15 cellular contexts compared by ENCODE assay signal in the genomic region with DNA sequence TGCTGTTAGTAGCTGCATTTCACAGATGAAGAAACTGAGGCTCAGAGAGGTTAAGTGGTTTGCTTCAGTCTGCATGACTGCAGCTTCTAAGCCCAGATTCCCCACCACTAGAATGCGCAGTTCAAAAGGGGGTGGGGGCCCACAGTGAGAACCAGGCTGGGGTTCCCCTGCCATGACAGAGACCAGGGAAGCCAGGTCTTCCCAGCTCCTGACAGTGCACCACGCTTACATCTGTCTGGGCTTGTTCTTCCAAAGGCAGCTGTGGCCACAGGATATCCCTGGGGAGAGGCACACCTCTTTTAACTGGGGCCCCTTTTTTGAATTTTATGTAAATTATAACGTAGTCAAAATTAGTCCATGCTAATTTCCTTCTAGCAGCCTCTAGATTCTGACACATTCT. TPM values are rescaled to one million over a fixed set of nuclear protein-coding genes. Genes with fewer than 3 reads are reported as not detected.
DNase-seq lines count a peak whose midpoint lies in the region; ATAC-seq and TF ChIP-seq lines count a peak whose summit lies in the region.
"Had no signal": no experiment of that assay in that cellular context is flagged by ENCODE, and none has a peak within 500 bp of the region (broad histone marks: within the 10 kb centered on the region; RNA-seq: fewer than 3 reads in every experiment).

No MANE protein-coding gene starts in this region.

- H3K27ac ChIP-seq in muscle layer of duodenum (ENCODE audit: low read length) (peak overlapping the region; percentile 1), upper lobe of left lung (peak overlapping the region in 3 of 4 donors; percentile 6 to 95 (median 93)), GM23248 (no peak overlapping the region)
- H3K27ac ChIP-seq: ovary, SJSA1 had no signal

- no peak overlapping the region for H3K4me3 ChIP-seq in adipocyte (ENCODE audit: low read length)
- no peak overlapping the region for H3K4me3 ChIP-seq in muscle layer of duodenum (ENCODE audit: low read depth in 1 of 2, low read length in 2 of 2)
- no peak overlapping the region for H3K4me3 ChIP-seq in upper lobe of left lung
- H3K4me3 ChIP-seq in GM23248, result no peak overlapping the region
- H3K4me3 ChIP-seq: ovary, SJSA1 had no signal

- H3K4me1 ChIP-seq in adipocyte (ENCODE audit: control insufficient read depth, insufficient read depth, low read length), result peaks cover 66% of the 10 kb centered on the region
- H3K4me1 ChIP-seq in muscle layer of duodenum (ENCODE audit: control insufficient read depth in 1 of 2, insufficient read depth in 2 of 2, low read length in 2 of 2), result peaks cover 32 to 68% of the 10 kb centered on the region in 2 donors
- H3K4me1 ChIP-seq in upper lobe of left lung, result peaks cover 61 to 85% (median 75%) of the 10 kb centered on the region in 4 donors
- H3K4me1 ChIP-seq in GM23248 (ENCODE audit: insufficient read depth), result peaks cover 42% of the 10 kb centered on the region

- H3K4me2 ChIP-seq in GM23248 (ENCODE audit: unreplicated experiment), result no peak overlapping the region

- TF ChIP-seq POLR2A in upper lobe of left lung (IDR thresholded peaks at IDR 0.05), result no peak

- DNase-seq in Right ventricle myocardium superior (peak; percentile 5), Right ventricle myocardium inferior (ENCODE audit: missing footprints) (no peak), adipocyte (ENCODE audit: low read depth) (no peak), upper lobe of left lung (no peak), NCI-H82 treated with DMSO at 0.1 percent for 48 hours (lab: John Stamatoyannopoulos, UW; ENCODE audit: unreplicated experiment) (no peak), GM23248 (no peak)
- DNase-seq: activated CD4-positive, alpha-beta T cell treated with anti-CD3 and anti-CD28 coated beads, Interleukin-2, amount 10 ng/mL, durations not matched to agents 7 days and 5 days; amniotic stem cell; Caco-2; cerebellar nuclear complex; ovary; small intestine had no signal

- H3K27me3 ChIP-seq in adipocyte (replicated peaks; ENCODE audit: control insufficient read depth, insufficient read depth, low read length), result no peaks in the 10 kb centered on the region
- H3K27me3 ChIP-seq in muscle layer of duodenum (ENCODE audit: low read depth, low read length), result no peaks in the 10 kb centered on the region
- no peaks in the 10 kb centered on the region for H3K27me3 ChIP-seq in upper lobe of left lung
- no peaks in the 10 kb centered on the region for H3K27me3 ChIP-seq in GM23248 (replicated peaks; ENCODE audit: insufficient read depth)
- H3K27me3 ChIP-seq: ovary, SJSA1 had no signal

- no peak for TF ChIP-seq EP300 in upper lobe of left lung (IDR thresholded peaks at IDR 0.05)

- H3F3A ChIP-seq in GM23248 (ENCODE audit: insufficient read depth), result peaks cover 28% of the 10 kb centered on the region

- H4K20me1 ChIP-seq in GM23248 (ENCODE audit: insufficient read depth), result no peaks in the 10 kb centered on the region

- H3K79me2 ChIP-seq in GM23248 (ENCODE audit: insufficient read depth), result peaks cover 89% of the 10 kb centered on the region

- H3K9ac ChIP-seq in adipocyte (ENCODE audit: low read length) (peak overlapping the region; percentile 19), GM23248 (no peak overlapping the region)

- in situ Hi-C loops in GM23248 (cut with MboI), result no loop called here

- H3K9me2 ChIP-seq in GM23248 (ENCODE audit: insufficient read depth), result no peaks in the 10 kb centered on the region

- no peaks in the 10 kb centered on the region for H3K9me3 ChIP-seq in adipocyte (ENCODE audit: control insufficient read depth, low read length)
- H3K9me3 ChIP-seq in muscle layer of duodenum (ENCODE audit: control insufficient read depth in 1 of 2, low read length in 2 of 2), result no peaks in the 10 kb centered on the region
- H3K9me3 ChIP-seq in upper lobe of left lung, result no peaks in the 10 kb centered on the region
- no peaks in the 10 kb centered on the region for H3K9me3 ChIP-seq in GM23248 (ENCODE audit: low read depth)
- H3K9me3 ChIP-seq: Caco-2, ovary, SJSA1 had no signal

- 77 to 78% methylated on average over 3 of the region's 3 CpGs for whole genome bisulfite sequencing in upper lobe of left lung, 2 donors
- 82 to 86% methylated on average over 3 of the region's 3 CpGs for WGBS in GM23248 (ENCODE audit: low coverage in 1 of 2, low lambda C conversion rate in 2 of 2, missing lambda C conversion rate in 2 of 2), 2 experiments

- H2AFZ ChIP-seq in GM23248, result no peak overlapping the region

- H3K36me3 ChIP-seq in adipocyte (ENCODE audit: control insufficient read depth, insufficient read depth, low read length, severe bottlenecking), result peaks cover 47% of the 10 kb centered on the region
- peaks cover 0 to 18% of the 10 kb centered on the region in 2 donors for H3K36me3 ChIP-seq in muscle layer of duodenum (ENCODE audit: control insufficient read depth in 1 of 2, insufficient read depth in 2 of 2, low read length in 2 of 2)
- peaks cover 4 to 42% (median 23%) of the 10 kb centered on the region in 4 donors for H3K36me3 ChIP-seq in upper lobe of left lung
- peaks cover 12% of the 10 kb centered on the region; the same call in 1 of the 2 replicates for H3K36me3 ChIP-seq in GM23248 (ENCODE audit: low read depth)
- H3K36me3 ChIP-seq: ovary had no signal

- no peak for TF ChIP-seq CTCF in upper lobe of left lung (IDR thresholded peaks at IDR 0.05)

- intact Hi-C loops in Right ventricle myocardium superior (cut with DNase I) (no loop called here), Right ventricle myocardium inferior (cut with DNase I) (no loop called here)

- no peak for ATAC-seq in Right ventricle myocardium superior (ENCODE audit: poor library complexity)
- ATAC-seq in Right ventricle myocardium inferior, result no peak
- ATAC-seq in upper lobe of left lung (ENCODE audit: low FRiP score in 2 of 2), result no peak
- no peak for ATAC-seq in HG02759 (IDR thresholded peaks at IDR 0.05; ENCODE audit: unreplicated experiment)

RNA-seq across cellular contexts. Expression of gene PLEKHO2, which starts 5.3 kb away (rescaled TPM):
- total RNA-seq in Right ventricle myocardium superior, result 9.1 TPM
- 10.4 TPM for total RNA-seq in Right ventricle myocardium inferior
- 10 to 100 TPM; 21.9 to 83.0 (median 51.3) TPM for total RNA-seq in upper lobe of left lung
- 27.2 and 35.3 TPM in 2 replicates for total RNA-seq in GM23248 (2014; rRNA removed; shearing (Covaris generic))
- polyA plus RNA-seq in GM23248 (2016; fragmentation: Nextera tagmentation; extraction: Ambion mirVana), result 30.7 and 32.3 TPM in 2 replicates

RNA-seq across cellular contexts. Expression of gene PIF1, which starts 21.6 kb away (rescaled TPM):
- total RNA-seq in Right ventricle myocardium superior, result 0.35 TPM
- 0.73 TPM for total RNA-seq in Right ventricle myocardium inferior
- 1 to 10 TPM in 4 of 6 donors, under 1 TPM in 2; 0.61 to 6.2 (median 1.1) TPM for total RNA-seq in upper lobe of left lung
- total RNA-seq in GM23248 (2014; rRNA removed; shearing (Covaris generic)), result 9.7 and 11.3 TPM in 2 replicates
- 7.0 and 8.1 TPM in 2 replicates for polyA plus RNA-seq in GM23248 (2016; fragmentation: Nextera tagmentation; extraction: Ambion mirVana)
